20 cellular contexts compared by ENCODE assay signal in the genomic region with DNA sequence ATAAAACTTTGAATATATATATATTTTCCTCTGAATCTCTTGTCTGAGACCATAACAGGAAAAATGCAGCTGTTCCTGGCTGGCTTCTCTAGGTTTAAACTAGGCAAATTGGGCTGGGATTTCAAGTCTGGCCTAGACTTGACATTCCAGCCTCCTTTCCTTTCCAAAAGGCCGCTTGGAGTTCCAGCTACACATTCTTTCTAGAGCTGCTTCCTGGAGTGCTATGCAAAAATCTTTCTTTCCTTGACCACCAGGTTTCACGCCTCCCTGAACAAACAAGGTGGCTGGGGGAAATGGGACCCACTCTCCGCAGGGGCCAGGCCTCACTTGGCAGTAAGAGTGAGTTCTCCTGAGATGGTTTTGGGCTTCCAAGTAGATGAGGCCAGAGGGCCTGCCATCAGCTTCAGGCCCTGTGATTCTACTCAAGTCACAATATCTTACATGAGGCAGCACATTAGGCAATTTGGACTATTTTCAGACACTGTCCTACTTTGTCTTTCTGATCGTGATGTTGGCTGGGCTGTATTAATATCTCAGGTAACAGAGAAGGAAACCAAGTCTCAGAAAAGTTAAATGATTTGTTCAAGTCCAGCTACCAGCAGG.
"Had no signal": no experiment of that assay in that cellular context is flagged by ENCODE, and none has a peak within 500 bp of the region (broad histone marks: within the 10 kb centered on the region; RNA-seq: fewer than 3 reads in every experiment).

No MANE protein-coding gene starts in this region.

- H3K27me3 ChIP-seq: breast epithelium, esophagus squamous epithelium, spleen, uterus had no signal

- H3K27ac ChIP-seq: breast epithelium, epithelial cell of prostate, esophagus squamous epithelium, lower lobe of right lung, spleen, uterus had no signal

- H3K4me1 ChIP-seq: breast epithelium, esophagus squamous epithelium, lower lobe of right lung, spleen, uterus had no signal

- DNase-seq: activated CD4-positive, alpha-beta T cell treated with anti-CD3 and anti-CD28 coated beads for 4 hours; activated CD4-positive, alpha-beta T cell treated with anti-CD3 and anti-CD28 coated beads, Interleukin-2, amount 50 U/mL, for 48 hours; activated CD8-positive, alpha-beta memory T cell treated with anti-CD3 and anti-CD28 coated beads, Interleukin-2, amount 50 U/mL, for 4 hours; activated effector memory CD4-positive, alpha-beta T cell treated with anti-CD3 and anti-CD28 coated beads, Interleukin-2, amount 50 U/mL, for 16 hours; activated naive CD4-positive, alpha-beta T cell treated with anti-CD3 and anti-CD28 coated beads, Interleukin-2, amount 10 ng/mL, durations not matched to agents 7 days and 5 days; activated naive CD8-positive, alpha-beta T cell treated with anti-CD3 and anti-CD28 coated beads, Interleukin-2, amount 10 ng/mL, durations not matched to agents 7 days and 5 days; activated T-cell treated with anti-CD3 and anti-CD28 coated beads, Interleukin-2, amount 50 U/mL, for 1 hour; esophagus squamous epithelium; head of caudate nucleus; hippocampal formation; immature natural killer cell; lower lobe of right lung; mesenchymal stem cell; right cardiac atrium; spleen; stimulated activated CD4-positive, alpha-beta T cell treated with anti-CD3 and anti-CD28 coated beads, Interleukin-2, amount 100 ng/mL, for 48 hours; uterus had no signal

- H3K4me3 ChIP-seq: breast epithelium, esophagus squamous epithelium, lower lobe of right lung, spleen, uterus had no signal

- H3K9me3 ChIP-seq: breast epithelium, esophagus squamous epithelium, lower lobe of right lung, spleen, uterus had no signal

- ATAC-seq: lower lobe of right lung; stimulated activated effector memory CD8-positive, alpha-beta T cell treated with anti-CD3 and anti-CD28 coated beads, Interleukin-12 subunit alpha, Interleukin-12 subunit beta, amount 100 ng/mL, for 72 hours had no signal

- H3K36me3 ChIP-seq: breast epithelium, esophagus squamous epithelium, lower lobe of right lung, spleen, uterus had no signal
